In genomic region chr15:92869263-92869940, GRCh38 we compare ENCODE assay signal across 12 cellular contexts. TPM values are rescaled to one million over a fixed set of nuclear protein-coding genes. Genes with fewer than 3 reads are reported as not detected.
A peak's percentile ranks its signal among the peaks of the same experiment; 100 is the strongest.
DNase-seq lines count a peak whose midpoint lies in the region; ATAC-seq, FAIRE-seq and TF ChIP-seq lines count a peak whose summit lies in the region.
"Had no signal": no experiment of that assay in that cellular context is flagged by ENCODE, and none has a peak within 500 bp of the region (broad histone marks: within the 10 kb centered on the region; RNA-seq: fewer than 3 reads in every experiment).

No MANE protein-coding gene starts in this region.

- peak overlapping the region; percentile 84 to 90 for H3K27ac ChIP-seq in A549
- peak overlapping the region; percentile 42 for H3K27ac ChIP-seq in muscle layer of colon (ENCODE audit: low read depth, low read length)

- DNase-seq in A549 (ENCODE audit: low read depth in 1 of 2, low spot score in 1 of 2), result peak in 1 of 2 experiments; percentile 84
- peak; percentile 51 for DNase-seq in NCI-H460 (ENCODE audit: extremely low read depth, low read depth)
- no peak for DNase-seq in Kasumi-1 (lab: John Stamatoyannopoulos, UW)
- no peak for DNase-seq in ureter (ENCODE audit: low spot score)
- no peak for DNase-seq in mesenteric fat pad (ENCODE audit: low spot score)
- DNase-seq: C1 segment of cervical spinal cord; naive thymus-derived CD4-positive, alpha-beta T cell; NCI-H2227 treated with DMSO at 0.1 percent for 48 hours; T-helper 9 cell had no signal

- H3K9me3 ChIP-seq in A549, result no peaks in the 10 kb centered on the region
- H3K9me3 ChIP-seq in muscle layer of colon (ENCODE audit: low read length), result no peaks in the 10 kb centered on the region

- TF ChIP-seq RAD21 in A549 (conservative IDR thresholded peaks at IDR 0.05 in 1 of 2, IDR thresholded peaks at IDR 0.05 in 1 of 2), result 0 out of 5 replicates have a peak, but pooled peaks of 1 of the 2 experiments have one; percentile 21

- peak; percentile 82 to 84 for ATAC-seq in A549
- ATAC-seq in esophagus mucosa, result peak; percentile 38
- no peak for ATAC-seq in HG02870 (IDR thresholded peaks at IDR 0.05; ENCODE audit: unreplicated experiment)
- ATAC-seq: naive thymus-derived CD4-positive, alpha-beta T cell had no signal

- FAIRE-seq in A549 (lab: Jason Lieb, UNC), result peak; percentile 95

- H3K4me3 ChIP-seq in A549 (peak overlapping the region; percentile 13; the same call in 1 of the 3 replicates), muscle layer of colon (ENCODE audit: low read depth in 1 of 2, low read length in 2 of 2) (peak overlapping the region in 1 of 2 donors; percentile 14)

- CTCF ChIA-PET in A549 (lab: Yijun Ruan, JAX), result interaction anchor here (1.1 to 6.3 kb wide), 9 partner anchors 11 to 72 kb away, joined by 3 to 49 read pairs (median 4); no protein-coding TSS in a partner anchor

- TF ChIP-seq POLR2A in A549 (IDR thresholded peaks at IDR 0.05; ENCODE audit: low read length), result no peak

- no peaks in the 10 kb centered on the region for H3K27me3 ChIP-seq in muscle layer of colon (ENCODE audit: control insufficient read depth in 1 of 2, insufficient read depth in 2 of 2, low read length in 2 of 2)

- WGBS in A549 (ENCODE audit: missing lambda C conversion rate), result 20% methylated on average over 4 of the region's 4 CpGs

- TF ChIP-seq CTCF in A549 (IDR thresholded peaks at IDR 0.05), result no peak

- peaks cover 40% of the 10 kb centered on the region for H3K4me1 ChIP-seq in A549
- H3K4me1 ChIP-seq in muscle layer of colon (ENCODE audit: insufficient read depth, low read length), result peaks cover 14% of the 10 kb centered on the region

- H3K36me3 ChIP-seq in muscle layer of colon (ENCODE audit: insufficient read depth, low read length), result no peaks in the 10 kb centered on the region

- POLR2A ChIA-PET in A549 (lab: Yijun Ruan, JAX), result interaction anchor here (1.0 to 6.8 kb wide), 7 partner anchors 13 to 61 kb away, joined by 3 to 134 read pairs (median 13); partner anchors contain the start of gene CHD2

- H3K4me2 ChIP-seq in A549, result peak overlapping the region; percentile 80

- peak in 1 of 2 experiments; percentile 66; a peak in 1 of 5 replicates for TF ChIP-seq EP300 in A549 (IDR thresholded peaks at IDR 0.05)

- H3K9ac ChIP-seq in muscle layer of colon (ENCODE audit: low read length), result no peak overlapping the region

TF ChIP-seq in A549, 52 proteins besides CTCF, POLR2A, EP300 and RAD21:
- TF ChIP-seq HES2 (IDR thresholded peaks at IDR 0.05) (peak; percentile 71; the same call in 1 of the 2 replicates), JUNB (IDR thresholded peaks at IDR 0.05) (peak; percentile 32; the same call in 1 of the 2 replicates), JUN (IDR thresholded peaks at IDR 0.05) (peak; percentile 78 to 82; a peak in 3 of 5 replicates), GATA3 (IDR thresholded peaks at IDR 0.05; ENCODE audit: borderline replicate concordance) (peak; percentile 96), MAX (IDR thresholded peaks at IDR 0.05) (peak; percentile 58), FOSL2 (IDR thresholded peaks at IDR 0.05) (no peak), FOSL2 (CRISPR knock-in tag; IDR thresholded peaks at IDR 0.05) (peak; percentile 36), NFE2L2 (conservative IDR thresholded peaks at IDR 0.05; ENCODE audit: low read length) (no peak), NR3C1 (IDR thresholded peaks at IDR 0.05) (no peak), HMGXB4 (CRISPR knock-in tag; IDR thresholded peaks at IDR 0.05; ENCODE audit: borderline replicate concordance) (no peak), TP53 (CRISPR knock-in tag; IDR thresholded peaks at IDR 0.05) (no peak), POLR2AphosphoS2 (conservative IDR thresholded peaks at IDR 0.05; ENCODE audit: low read length) (no peak), BCL3 (IDR thresholded peaks at IDR 0.05) (peak; percentile 49; the same call in 1 of the 3 replicates), CEBPB (IDR thresholded peaks at IDR 0.05) (peak; percentile 99 to 100)

RNA-seq across cellular contexts. Expression of gene CHD2, which starts 30.7 kb away (rescaled TPM):
- polyA plus RNA-seq in A549 (2011; rRNA removed) (68.2 and 88.1 TPM in 2 replicates), A549 (2017; fragmentation: RNase III; extraction: RNeasy Plus Mini Kit Qiagen cat#74134 plus additional on column Dnase treatment) (29.5 to 30.2 TPM (median 29.5 TPM) in 3 replicates)
- 19.7 and 19.8 TPM in 2 replicates for polyA plus RNA-seq in A549 (2012; cell fraction: cytosol; rRNA removed)
- 42.4 and 67.4 TPM in 2 replicates for polyA plus RNA-seq in A549 (2012; cell fraction: nucleus; rRNA removed)
- 127 and 129 TPM in 2 replicates for polyA minus RNA-seq in A549 (2011; rRNA and poly(A)+ RNA removed)
- 28.3 and 40.4 TPM in 2 replicates for total RNA-seq in NCI-H460 (2014; rRNA removed; shearing (Covaris generic))
- 22.3 and 28.5 TPM in 2 replicates for polyA plus RNA-seq in NCI-H460 (2014; cell fraction: nucleus; rRNA removed)
- total RNA-seq in esophagus mucosa (67.5 TPM), ureter (193 TPM), mesenteric fat pad (90.9 TPM)
